1 cellular context compared by ENCODE assay signal in genomic region chr16:2980227-2981176, GRCh38.
A peak's percentile ranks its signal among the peaks of the same experiment; 100 is the strongest.
TF ChIP-seq lines count a peak whose summit lies in the region.

TSS of gene PKMYT1 (minus strand) at chr16:2980446. CDS start at chr16:2979657, 789 bp downstream.

TF ChIP-seq in HepG2, 621 proteins besides CTCF, POLR2A, EP300 and RAD21 (continued from another document and continues in another):
- TF ChIP-seq, protein P1, sequence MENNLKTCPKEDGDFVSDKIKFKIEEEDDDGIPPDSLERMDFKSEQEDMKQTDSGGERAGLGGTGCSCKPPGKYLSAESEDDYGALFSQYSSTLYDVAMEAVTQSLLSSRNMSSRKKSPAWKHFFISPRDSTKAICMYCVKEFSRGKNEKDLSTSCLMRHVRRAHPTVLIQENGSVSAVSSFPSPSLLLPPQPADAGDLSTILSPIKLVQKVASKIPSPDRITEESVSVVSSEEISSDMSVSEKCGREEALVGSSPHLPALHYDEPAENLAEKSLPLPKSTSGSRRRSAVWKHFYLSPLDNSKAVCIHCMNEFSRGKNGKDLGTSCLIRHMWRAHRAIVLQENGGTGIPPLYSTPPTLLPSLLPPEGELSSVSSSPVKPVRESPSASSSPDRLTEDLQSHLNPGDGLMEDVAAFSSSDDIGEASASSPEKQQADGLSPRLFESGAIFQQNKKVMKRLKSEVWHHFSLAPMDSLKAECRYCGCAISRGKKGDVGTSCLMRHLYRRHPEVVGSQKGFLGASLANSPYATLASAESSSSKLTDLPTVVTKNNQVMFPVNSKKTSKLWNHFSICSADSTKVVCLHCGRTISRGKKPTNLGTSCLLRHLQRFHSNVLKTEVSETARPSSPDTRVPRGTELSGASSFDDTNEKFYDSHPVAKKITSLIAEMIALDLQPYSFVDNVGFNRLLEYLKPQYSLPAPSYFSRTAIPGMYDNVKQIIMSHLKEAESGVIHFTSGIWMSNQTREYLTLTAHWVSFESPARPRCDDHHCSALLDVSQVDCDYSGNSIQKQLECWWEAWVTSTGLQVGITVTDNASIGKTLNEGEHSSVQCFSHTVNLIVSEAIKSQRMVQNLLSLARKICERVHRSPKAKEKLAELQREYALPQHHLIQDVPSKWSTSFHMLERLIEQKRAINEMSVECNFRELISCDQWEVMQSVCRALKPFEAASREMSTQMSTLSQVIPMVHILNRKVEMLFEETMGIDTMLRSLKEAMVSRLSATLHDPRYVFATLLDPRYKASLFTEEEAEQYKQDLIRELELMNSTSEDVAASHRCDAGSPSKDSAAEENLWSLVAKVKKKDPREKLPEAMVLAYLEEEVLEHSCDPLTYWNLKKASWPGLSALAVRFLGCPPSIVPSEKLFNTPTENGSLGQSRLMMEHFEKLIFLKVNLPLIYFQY (CRISPR knock-in tag; IDR thresholded peaks at IDR 0.05; ENCODE audit: borderline replicate concordance): peak; percentile 65
- no peak for TF ChIP-seq TCF7 (IDR thresholded peaks at IDR 0.05; ENCODE audit: low read depth)
- no peak for TF ChIP-seq ZC3H4 (CRISPR knock-in tag; IDR thresholded peaks at IDR 0.05; ENCODE audit: borderline replicate concordance)
- TF ChIP-seq ZNF260 (CRISPR knock-in tag; IDR thresholded peaks at IDR 0.05; ENCODE audit: borderline replicate concordance, low read depth): 0 out of 2 replicates have a peak, but pooled peaks have one; percentile 31
- 0 out of 2 replicates have a peak, but pooled peaks have one; percentile 52 for TF ChIP-seq POGK (CRISPR knock-in tag; conservative IDR thresholded peaks at IDR 0.05)
- TF ChIP-seq, protein P2, sequence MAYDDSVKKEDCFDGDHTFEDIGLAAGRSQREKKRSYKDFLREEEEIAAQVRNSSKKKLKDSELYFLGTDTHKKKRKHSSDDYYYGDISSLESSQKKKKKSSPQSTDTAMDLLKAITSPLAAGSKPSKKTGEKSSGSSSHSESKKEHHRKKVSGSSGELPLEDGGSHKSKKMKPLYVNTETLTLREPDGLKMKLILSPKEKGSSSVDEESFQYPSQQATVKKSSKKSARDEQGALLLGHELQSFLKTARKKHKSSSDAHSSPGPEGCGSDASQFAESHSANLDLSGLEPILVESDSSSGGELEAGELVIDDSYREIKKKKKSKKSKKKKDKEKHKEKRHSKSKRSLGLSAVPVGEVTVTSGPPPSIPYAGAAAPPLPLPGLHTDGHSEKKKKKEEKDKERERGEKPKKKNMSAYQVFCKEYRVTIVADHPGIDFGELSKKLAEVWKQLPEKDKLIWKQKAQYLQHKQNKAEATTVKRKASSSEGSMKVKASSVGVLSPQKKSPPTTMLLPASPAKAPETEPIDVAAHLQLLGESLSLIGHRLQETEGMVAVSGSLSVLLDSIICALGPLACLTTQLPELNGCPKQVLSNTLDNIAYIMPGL (CRISPR knock-in tag; IDR thresholded peaks at IDR 0.05; ENCODE audit: borderline replicate concordance in 1 of 2, low read depth in 1 of 2): peak; percentile 45 to 76; a peak in 2 of 4 replicates
- no peak for TF ChIP-seq JUNB (CRISPR knock-in tag; IDR thresholded peaks at IDR 0.05; ENCODE audit: borderline replicate concordance)
- TF ChIP-seq, protein P3, sequence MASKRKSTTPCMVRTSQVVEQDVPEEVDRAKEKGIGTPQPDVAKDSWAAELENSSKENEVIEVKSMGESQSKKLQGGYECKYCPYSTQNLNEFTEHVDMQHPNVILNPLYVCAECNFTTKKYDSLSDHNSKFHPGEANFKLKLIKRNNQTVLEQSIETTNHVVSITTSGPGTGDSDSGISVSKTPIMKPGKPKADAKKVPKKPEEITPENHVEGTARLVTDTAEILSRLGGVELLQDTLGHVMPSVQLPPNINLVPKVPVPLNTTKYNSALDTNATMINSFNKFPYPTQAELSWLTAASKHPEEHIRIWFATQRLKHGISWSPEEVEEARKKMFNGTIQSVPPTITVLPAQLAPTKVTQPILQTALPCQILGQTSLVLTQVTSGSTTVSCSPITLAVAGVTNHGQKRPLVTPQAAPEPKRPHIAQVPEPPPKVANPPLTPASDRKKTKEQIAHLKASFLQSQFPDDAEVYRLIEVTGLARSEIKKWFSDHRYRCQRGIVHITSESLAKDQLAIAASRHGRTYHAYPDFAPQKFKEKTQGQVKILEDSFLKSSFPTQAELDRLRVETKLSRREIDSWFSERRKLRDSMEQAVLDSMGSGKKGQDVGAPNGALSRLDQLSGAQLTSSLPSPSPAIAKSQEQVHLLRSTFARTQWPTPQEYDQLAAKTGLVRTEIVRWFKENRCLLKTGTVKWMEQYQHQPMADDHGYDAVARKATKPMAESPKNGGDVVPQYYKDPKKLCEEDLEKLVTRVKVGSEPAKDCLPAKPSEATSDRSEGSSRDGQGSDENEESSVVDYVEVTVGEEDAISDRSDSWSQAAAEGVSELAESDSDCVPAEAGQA (IDR thresholded peaks at IDR 0.05; ENCODE audit: low read depth): no peak
- TF ChIP-seq, protein P3 (CRISPR knock-in tag; IDR thresholded peaks at IDR 0.05; ENCODE audit: borderline replicate concordance): no peak
- no peak for TF ChIP-seq ZBTB42 (CRISPR knock-in tag; IDR thresholded peaks at IDR 0.05)
- TF ChIP-seq, protein P4, sequence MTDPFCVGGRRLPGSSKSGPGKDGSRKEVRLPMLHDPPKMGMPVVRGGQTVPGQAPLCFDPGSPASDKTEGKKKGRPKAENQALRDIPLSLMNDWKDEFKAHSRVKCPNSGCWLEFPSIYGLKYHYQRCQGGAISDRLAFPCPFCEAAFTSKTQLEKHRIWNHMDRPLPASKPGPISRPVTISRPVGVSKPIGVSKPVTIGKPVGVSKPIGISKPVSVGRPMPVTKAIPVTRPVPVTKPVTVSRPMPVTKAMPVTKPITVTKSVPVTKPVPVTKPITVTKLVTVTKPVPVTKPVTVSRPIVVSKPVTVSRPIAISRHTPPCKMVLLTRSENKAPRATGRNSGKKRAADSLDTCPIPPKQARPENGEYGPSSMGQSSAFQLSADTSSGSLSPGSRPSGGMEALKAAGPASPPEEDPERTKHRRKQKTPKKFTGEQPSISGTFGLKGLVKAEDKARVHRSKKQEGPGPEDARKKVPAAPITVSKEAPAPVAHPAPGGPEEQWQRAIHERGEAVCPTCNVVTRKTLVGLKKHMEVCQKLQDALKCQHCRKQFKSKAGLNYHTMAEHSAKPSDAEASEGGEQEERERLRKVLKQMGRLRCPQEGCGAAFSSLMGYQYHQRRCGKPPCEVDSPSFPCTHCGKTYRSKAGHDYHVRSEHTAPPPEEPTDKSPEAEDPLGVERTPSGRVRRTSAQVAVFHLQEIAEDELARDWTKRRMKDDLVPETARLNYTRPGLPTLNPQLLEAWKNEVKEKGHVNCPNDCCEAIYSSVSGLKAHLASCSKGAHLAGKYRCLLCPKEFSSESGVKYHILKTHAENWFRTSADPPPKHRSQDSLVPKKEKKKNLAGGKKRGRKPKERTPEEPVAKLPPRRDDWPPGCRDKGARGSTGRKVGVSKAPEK (CRISPR knock-in tag; IDR thresholded peaks at IDR 0.05; ENCODE audit: borderline replicate concordance): no peak
- peak; percentile 41; the same call in 1 of the 2 replicates for TF ChIP-seq ZNF350 (CRISPR knock-in tag; IDR thresholded peaks at IDR 0.05; ENCODE audit: borderline replicate concordance, low read depth)
- TF ChIP-seq, protein P5, sequence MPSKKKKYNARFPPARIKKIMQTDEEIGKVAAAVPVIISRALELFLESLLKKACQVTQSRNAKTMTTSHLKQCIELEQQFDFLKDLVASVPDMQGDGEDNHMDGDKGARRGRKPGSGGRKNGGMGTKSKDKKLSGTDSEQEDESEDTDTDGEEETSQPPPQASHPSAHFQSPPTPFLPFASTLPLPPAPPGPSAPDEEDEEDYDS (CRISPR knock-in tag; IDR thresholded peaks at IDR 0.05): peak; percentile 63
- TF ChIP-seq ATF4 (CRISPR knock-in tag; IDR thresholded peaks at IDR 0.05): no peak
- TF ChIP-seq ZNF501 (CRISPR knock-in tag; IDR thresholded peaks at IDR 0.05): peak; percentile 53; the same call in 1 of the 2 replicates
- TF ChIP-seq PAWR (CRISPR knock-in tag; IDR thresholded peaks at IDR 0.05; ENCODE audit: borderline replicate concordance): peak; percentile 64; the same call in 1 of the 2 replicates
- no peak for TF ChIP-seq LCORL (IDR thresholded peaks at IDR 0.05)
- peak; percentile 15; the same call in 1 of the 2 replicates for TF ChIP-seq LCORL (CRISPR knock-in tag; IDR thresholded peaks at IDR 0.05)
- TF ChIP-seq HDAC1 (CRISPR knock-in tag; IDR thresholded peaks at IDR 0.05): peak; percentile 81; the same call in 1 of the 2 replicates
- no peak for TF ChIP-seq FIP1L1 (IDR thresholded peaks at IDR 0.05; ENCODE audit: borderline replicate concordance, insufficient read depth, low read depth, low read length)
- 0 out of 2 replicates have a peak, but pooled peaks have one; percentile 60 for TF ChIP-seq CREBL2 (CRISPR knock-in tag; IDR thresholded peaks at IDR 0.05; ENCODE audit: borderline replicate concordance)
- TF ChIP-seq RFXAP (CRISPR knock-in tag; IDR thresholded peaks at IDR 0.05; ENCODE audit: borderline replicate concordance): 0 out of 2 replicates have a peak, but pooled peaks have one; percentile 32
- no peak for TF ChIP-seq CCAR2 (optimal IDR thresholded peaks at IDR 0.05; ENCODE audit: low read depth, low read length)
- TF ChIP-seq ZNF724P (CRISPR knock-in tag; IDR thresholded peaks at IDR 0.05; ENCODE audit: borderline replicate concordance): peak; percentile 56; the same call in 1 of the 2 replicates
- TF ChIP-seq ATF7 (IDR thresholded peaks at IDR 0.05): no peak
- no peak for TF ChIP-seq ATF7 (CRISPR knock-in tag; IDR thresholded peaks at IDR 0.05)
- TF ChIP-seq, protein P6, sequence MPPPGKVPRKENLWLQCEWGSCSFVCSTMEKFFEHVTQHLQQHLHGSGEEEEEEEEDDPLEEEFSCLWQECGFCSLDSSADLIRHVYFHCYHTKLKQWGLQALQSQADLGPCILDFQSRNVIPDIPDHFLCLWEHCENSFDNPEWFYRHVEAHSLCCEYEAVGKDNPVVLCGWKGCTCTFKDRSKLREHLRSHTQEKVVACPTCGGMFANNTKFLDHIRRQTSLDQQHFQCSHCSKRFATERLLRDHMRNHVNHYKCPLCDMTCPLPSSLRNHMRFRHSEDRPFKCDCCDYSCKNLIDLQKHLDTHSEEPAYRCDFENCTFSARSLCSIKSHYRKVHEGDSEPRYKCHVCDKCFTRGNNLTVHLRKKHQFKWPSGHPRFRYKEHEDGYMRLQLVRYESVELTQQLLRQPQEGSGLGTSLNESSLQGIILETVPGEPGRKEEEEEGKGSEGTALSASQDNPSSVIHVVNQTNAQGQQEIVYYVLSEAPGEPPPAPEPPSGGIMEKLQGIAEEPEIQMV (CRISPR knock-in tag; IDR thresholded peaks at IDR 0.05; ENCODE audit: low read depth): peak; percentile 58; the same call in 1 of the 2 replicates
- TF ChIP-seq, protein P7, sequence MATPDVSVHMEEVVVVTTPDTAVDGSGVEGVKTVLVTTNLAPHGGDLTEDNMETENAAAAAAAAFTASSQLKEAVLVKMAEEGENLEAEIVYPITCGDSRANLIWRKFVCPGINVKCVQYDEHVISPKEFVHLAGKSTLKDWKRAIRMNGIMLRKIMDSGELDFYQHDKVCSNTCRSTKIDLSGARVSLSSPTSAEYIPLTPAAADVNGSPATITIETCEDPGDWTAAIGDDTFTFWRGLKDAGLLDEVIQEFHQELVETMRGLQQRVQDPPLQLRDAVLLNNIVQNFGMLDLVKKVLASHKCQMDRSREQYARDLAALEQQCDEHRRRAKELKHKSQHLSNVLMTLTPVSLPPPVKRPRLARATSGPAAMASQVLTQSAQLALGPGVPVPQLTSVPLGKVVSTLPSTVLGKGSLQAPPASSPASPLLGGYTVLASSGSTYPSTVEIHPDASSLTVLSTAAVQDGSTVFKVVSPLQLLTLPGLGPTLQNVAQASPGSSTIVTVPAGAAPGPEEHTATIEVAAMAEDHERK (CRISPR knock-in tag; IDR thresholded peaks at IDR 0.05; ENCODE audit: low read depth): peak; percentile 83
- TF ChIP-seq KDM2A (CRISPR knock-in tag; IDR thresholded peaks at IDR 0.05; ENCODE audit: borderline replicate concordance, low read depth): peak; percentile 77
- peak; percentile 27; the same call in 1 of the 2 replicates for TF ChIP-seq ZNF788 (CRISPR knock-in tag; IDR thresholded peaks at IDR 0.05; ENCODE audit: borderline replicate concordance)
- TF ChIP-seq KMT2B (CRISPR knock-in tag; IDR thresholded peaks at IDR 0.05): no peak; the same call in 1 of the 2 replicates
